In the genomic region with DNA sequence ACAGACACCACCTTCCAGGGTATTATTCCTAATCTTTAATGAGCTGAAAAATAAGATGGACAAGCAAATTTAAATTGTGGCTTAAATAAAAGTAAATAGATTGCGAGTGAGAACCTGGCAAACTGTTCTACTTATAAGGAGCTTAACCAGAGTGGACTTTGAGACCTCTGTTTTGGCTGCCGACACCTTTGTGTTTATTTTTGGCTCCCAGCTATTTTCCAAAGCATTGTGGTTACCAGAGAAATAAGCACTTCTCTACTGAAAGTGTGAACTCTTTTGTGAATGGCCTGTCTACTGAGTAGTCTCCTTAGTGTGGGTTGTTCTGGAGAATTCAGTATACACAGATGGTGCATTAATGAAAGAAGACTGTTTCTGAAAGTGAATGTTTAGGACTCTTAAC, we compare ENCODE assay signal across 1 cellular context.
TF ChIP-seq lines count a peak whose summit lies in the region.

No MANE protein-coding gene starts in this region.

TF ChIP-seq in IMR-90, 13 proteins besides CTCF, POLR2A, EP300 and RAD21 (continued from another document):
- TF ChIP-seq CHD1 (IDR thresholded peaks at IDR 0.05; ENCODE audit: low read depth, low read length) (no peak), MAZ (IDR thresholded peaks at IDR 0.05; ENCODE audit: borderline replicate concordance, low read depth, low read length) (no peak), CEBPB (IDR thresholded peaks at IDR 0.05; ENCODE audit: low read depth, low read length) (no peak)
